8 cellular contexts compared by ENCODE assay signal in genomic region chr4:185730387-185730786, GRCh38.
A peak's percentile ranks its signal among the peaks of the same experiment; 100 is the strongest.
DNase-seq lines count a peak whose midpoint lies in the region; ATAC-seq, FAIRE-seq and TF ChIP-seq lines count a peak whose summit lies in the region.

No MANE protein-coding gene starts in this region.

- H3K4ac ChIP-seq in neuronal stem cell (ENCODE audit: low read length) = no peak overlapping the region

- no peak for TF ChIP-seq RAD21 in K562 (CRISPR knock-in tag; conservative IDR thresholded peaks at IDR 0.05 in 1 of 2, IDR thresholded peaks at IDR 0.05 in 1 of 2)

- no peak overlapping the region for H3K4me3 Mint-ChIP-seq in activated CD4-positive, alpha-beta memory T cell treated with anti-CD3 and anti-CD28 coated beads for 36 hours
- H3K4me3 Mint-ChIP-seq in activated CD8-positive, alpha-beta T cell treated with anti-CD3 and anti-CD28 coated beads for 36 hours = no peak overlapping the region
- no peak overlapping the region for H3K4me3 Mint-ChIP-seq in T-helper 2 cell treated with Interferon-gamma antibody and Interleukin-4, amounts not matched to agents 5 μg/mL and 100 μg/mL, for 36 hours

- no peak overlapping the region for H4K8ac ChIP-seq in neuronal stem cell (ENCODE audit: low read depth, low read length)

- H3K4me1 ChIP-seq in K562 (replicated peaks in 1 of 2; ENCODE audit: control insufficient read depth in 2 of 2, insufficient read depth in 2 of 2, low read length in 2 of 2) (no peaks in the 10 kb centered on the region; a peak in 1 of 5 replicates), neuronal stem cell (ENCODE audit: control insufficient read depth in 2 of 2, insufficient read depth in 1 of 2, low read depth in 1 of 2, low read length in 2 of 2) (peaks cover 13 to 31% of the 10 kb centered on the region in 2 donors)

- peak; percentile 71 for FAIRE-seq in K562 (lab: Jason Lieb, UNC)

- no peaks in the 10 kb centered on the region for H4K20me1 ChIP-seq in K562 (replicated peaks; ENCODE audit: control insufficient read depth, insufficient read depth, low read length)

- POLR2A ChIA-PET in K562 (lab: Yijun Ruan, JAX) = interaction anchor here (0.7 kb wide), 1 partner anchor 191 kb away, joined by 3 read pairs; no protein-coding TSS in a partner anchor
- POLR2A ChIA-PET in activated CD4-positive, alpha-beta memory T cell treated with anti-CD3 and anti-CD28 coated beads for 36 hours (lab: Charles Lee) = no interaction called here
- POLR2A ChIA-PET in activated CD8-positive, alpha-beta T cell treated with anti-CD3 and anti-CD28 coated beads for 36 hours (lab: Charles Lee) = no interaction called here

- peaks cover 0 to 12% of the 10 kb centered on the region in 2 experiments; a peak in 2 of 5 replicates for H3K27me3 ChIP-seq in K562 (ENCODE audit: control insufficient read depth in 2 of 2, insufficient read depth in 2 of 2, low read length in 2 of 2)
- H3K27me3 ChIP-seq in neuronal stem cell (ENCODE audit: control insufficient read depth in 3 of 3, insufficient read depth in 3 of 3, low read depth in 1 of 3, low read length in 3 of 3) = no peaks in the 10 kb centered on the region

- H3K18ac ChIP-seq in neuronal stem cell (ENCODE audit: low read length) = no peak overlapping the region

- no peaks in the 10 kb centered on the region for H3K9me1 ChIP-seq in K562 (ENCODE audit: control insufficient read depth, insufficient read depth, low read length)

- no peak overlapping the region for H2AFZ ChIP-seq in K562 (ENCODE audit: low read depth, low read length)
- no peak overlapping the region for H2AFZ ChIP-seq in neuronal stem cell (ENCODE audit: low read length)

- TF ChIP-seq CTCF in K562 (IDR thresholded peaks at IDR 0.05 in 2 of 3, conservative IDR thresholded peaks at IDR 0.05 in 1 of 3; ENCODE audit: insufficient read depth in 2 of 3, low read depth in 1 of 3, low read length in 3 of 3) = no peak
- TF ChIP-seq CTCF in activated CD8-positive, alpha-beta T cell treated with anti-CD3 and anti-CD28 coated beads for 36 hours (IDR thresholded peaks at IDR 0.05) = no peak

- in situ Hi-C loops in K562 (cut with MboI) = no loop called here

- H3K4me1 Mint-ChIP-seq in activated CD4-positive, alpha-beta memory T cell treated with anti-CD3 and anti-CD28 coated beads for 36 hours (ENCODE audit: low read depth) = no peaks in the 10 kb centered on the region
- no peaks in the 10 kb centered on the region for H3K4me1 Mint-ChIP-seq in activated CD8-positive, alpha-beta T cell treated with anti-CD3 and anti-CD28 coated beads for 36 hours (ENCODE audit: low read depth)
- H3K4me1 Mint-ChIP-seq in T-helper 2 cell treated with Interferon-gamma antibody and Interleukin-4, amounts not matched to agents 5 μg/mL and 100 μg/mL, for 36 hours (ENCODE audit: low read depth) = no peaks in the 10 kb centered on the region

- ATAC-seq in GM19397 (IDR thresholded peaks at IDR 0.05; ENCODE audit: unreplicated experiment) = peak; percentile 50
- peak; percentile 52 for ATAC-seq in HG03342 (IDR thresholded peaks at IDR 0.05; ENCODE audit: unreplicated experiment)
- peak; percentile 77 for ATAC-seq in K562
- ATAC-seq in activated CD8-positive, alpha-beta T cell treated with anti-CD3 and anti-CD28 coated beads for 36 hours = no peak

- WGBS in K562 (ENCODE audit: insufficient coverage, low coverage, missing lambda C conversion rate) = 2% methylated on average over 4 of the region's 4 CpGs
- no CpG with 5 or more reads among the region's 4 CpGs for WGBS in neuronal stem cell (ENCODE audit: extremely low coverage in 2 of 2, insufficient read length in 2 of 2, insufficient replicate concordance in 1 of 2), 2 donors

- H3K36me3 ChIP-seq in K562 (ENCODE audit: control insufficient read depth, insufficient read depth, low read length) (no peaks in the 10 kb centered on the region), neuronal stem cell (replicated peaks in 1 of 2; ENCODE audit: control insufficient read depth in 2 of 2, insufficient read depth in 2 of 2, low read length in 2 of 2) (peaks cover 2 to 10% of the 10 kb centered on the region in 2 donors)

- no peak for TF ChIP-seq EP300 in K562 (IDR thresholded peaks at IDR 0.05; ENCODE audit: low read length)

- no peak overlapping the region for H3K4me3 ChIP-seq in K562
- H3K4me3 ChIP-seq in neuronal stem cell (ENCODE audit: low read length in 2 of 2) = no peak overlapping the region

- no TSS peak for BruUV-seq in K562 (replicated peaks; lab: Mats Ljungman, UMichigan)

- no peak overlapping the region for H2BK120ac ChIP-seq in neuronal stem cell (ENCODE audit: low read depth, low read length)

- H3K9ac ChIP-seq in K562 (ENCODE audit: insufficient read depth in 1 of 2, low read depth in 2 of 2, low read length in 2 of 2) (no peak overlapping the region), neuronal stem cell (ENCODE audit: low read depth, low read length, poor library complexity) (no peak overlapping the region)

- H3K4me2 ChIP-seq in K562 (ENCODE audit: insufficient read depth, low read length) = no peak overlapping the region
- no peak overlapping the region for H3K4me2 ChIP-seq in neuronal stem cell (ENCODE audit: insufficient read depth, low read length, poor library complexity, severe bottlenecking)

- TF ChIP-seq POLR2A in K562 (conservative IDR thresholded peaks at IDR 0.05) = no peak

- H3K9me3 ChIP-seq in K562 (replicated peaks; ENCODE audit: control insufficient read depth, insufficient read depth, low read depth, low read length) (no peaks in the 10 kb centered on the region), neuronal stem cell (replicated peaks in 1 of 2; ENCODE audit: control insufficient read depth in 2 of 2, insufficient read depth in 1 of 2, low read depth in 1 of 2, low read length in 2 of 2) (peaks cover 8 to 11% of the 10 kb centered on the region in 2 donors)

- H3K23ac ChIP-seq in neuronal stem cell (ENCODE audit: low read depth, low read length, poor library complexity) = no peak overlapping the region

- H3K9me3 Mint-ChIP-seq in activated CD4-positive, alpha-beta memory T cell treated with anti-CD3 and anti-CD28 coated beads for 36 hours = no peaks in the 10 kb centered on the region
- no peaks in the 10 kb centered on the region for H3K9me3 Mint-ChIP-seq in activated CD8-positive, alpha-beta T cell treated with anti-CD3 and anti-CD28 coated beads for 36 hours
- no peaks in the 10 kb centered on the region for H3K9me3 Mint-ChIP-seq in T-helper 2 cell treated with Interferon-gamma antibody and Interleukin-4, amounts not matched to agents 5 μg/mL and 100 μg/mL, for 36 hours

- H3K36me3 Mint-ChIP-seq in activated CD4-positive, alpha-beta memory T cell treated with anti-CD3 and anti-CD28 coated beads for 36 hours = no peaks in the 10 kb centered on the region
- no peaks in the 10 kb centered on the region for H3K36me3 Mint-ChIP-seq in activated CD8-positive, alpha-beta T cell treated with anti-CD3 and anti-CD28 coated beads for 36 hours (ENCODE audit: low read depth)
- no peaks in the 10 kb centered on the region for H3K36me3 Mint-ChIP-seq in T-helper 2 cell treated with Interferon-gamma antibody and Interleukin-4, amounts not matched to agents 5 μg/mL and 100 μg/mL, for 36 hours (ENCODE audit: low read depth)

- H2BK12ac ChIP-seq in neuronal stem cell (ENCODE audit: low read length) = no peak overlapping the region

- H2BK15ac ChIP-seq in neuronal stem cell (ENCODE audit: low read length) = no peak overlapping the region

- peaks cover 10% of the 10 kb centered on the region for H3K27me3 Mint-ChIP-seq in activated CD4-positive, alpha-beta memory T cell treated with anti-CD3 and anti-CD28 coated beads for 36 hours
- H3K27me3 Mint-ChIP-seq in activated CD8-positive, alpha-beta T cell treated with anti-CD3 and anti-CD28 coated beads for 36 hours = peaks cover 5% of the 10 kb centered on the region
- H3K27me3 Mint-ChIP-seq in T-helper 2 cell treated with Interferon-gamma antibody and Interleukin-4, amounts not matched to agents 5 μg/mL and 100 μg/mL, for 36 hours (ENCODE audit: low read depth) = no peaks in the 10 kb centered on the region

- H4K91ac ChIP-seq in neuronal stem cell (ENCODE audit: low read depth, low read length, poor library complexity) = no peak overlapping the region

- no peak overlapping the region for H2AK5ac ChIP-seq in neuronal stem cell (ENCODE audit: low read depth, low read length)

- no peak overlapping the region for H2BK5ac ChIP-seq in neuronal stem cell (ENCODE audit: low read length)

- CTCF ChIA-PET in K562 (lab: Yijun Ruan, JAX; ENCODE audit: low intra/inter-chr PET ratio) = interaction anchor here (0.6 kb wide), 1 partner anchor 172 kb away, joined by 3 read pairs; no protein-coding TSS in a partner anchor
- CTCF ChIA-PET in activated CD4-positive, alpha-beta memory T cell treated with anti-CD3 and anti-CD28 coated beads for 36 hours (lab: Charles Lee) = no interaction called here
- CTCF ChIA-PET in activated CD8-positive, alpha-beta T cell treated with anti-CD3 and anti-CD28 coated beads for 36 hours (lab: Charles Lee) = no interaction called here

- no peak overlapping the region for H3K14ac ChIP-seq in neuronal stem cell (ENCODE audit: low read length)

- H3K79me2 ChIP-seq in K562 (ENCODE audit: control insufficient read depth, insufficient read depth, low read length) = no peaks in the 10 kb centered on the region

- no peak overlapping the region for H3K27ac ChIP-seq in K562 (ENCODE audit: extremely low read depth, low read depth, low read length)
- H3K27ac ChIP-seq in neuronal stem cell (replicated peaks; ENCODE audit: low read length) = no peak overlapping the region

- H3K79me1 ChIP-seq in neuronal stem cell (ENCODE audit: low read depth, low read length) = no peaks in the 10 kb centered on the region

- no peak overlapping the region for H3K27ac Mint-ChIP-seq in activated CD4-positive, alpha-beta memory T cell treated with anti-CD3 and anti-CD28 coated beads for 36 hours
- no peak overlapping the region for H3K27ac Mint-ChIP-seq in activated CD8-positive, alpha-beta T cell treated with anti-CD3 and anti-CD28 coated beads for 36 hours
- no peak overlapping the region for H3K27ac Mint-ChIP-seq in T-helper 2 cell treated with Interferon-gamma antibody and Interleukin-4, amounts not matched to agents 5 μg/mL and 100 μg/mL, for 36 hours

- intact Hi-C loops in K562 (cut with micrococcal nuclease) = no loop called here
- intact Hi-C loops in activated CD4-positive, alpha-beta memory T cell treated with anti-CD3 and anti-CD28 coated beads for 36 hours (cut with micrococcal nuclease) = no loop called here
- intact Hi-C loops in activated CD8-positive, alpha-beta T cell treated with anti-CD3 and anti-CD28 coated beads for 36 hours (cut with micrococcal nuclease) = no loop called here

- peak in 3 of 4 experiments; percentile 10 to 20 (median 11) for DNase-seq in K562 (ENCODE audit: extremely low read depth in 1 of 4, low spot score in 3 of 4)
- DNase-seq in neuronal stem cell (ENCODE audit: low spot score) = peak; percentile 15
- DNase-seq in activated CD4-positive, alpha-beta memory T cell treated with anti-CD3 and anti-CD28 coated beads for 36 hours = no peak
- DNase-seq in cortex of kidney (lab: John Stamatoyannopoulos, UW) = no peak
- no peak for DNase-seq in activated CD8-positive, alpha-beta T cell treated with anti-CD3 and anti-CD28 coated beads for 36 hours
- DNase-seq in T-helper 2 cell treated with Interferon-gamma antibody and Interleukin-4, amounts not matched to agents 5 μg/mL and 100 μg/mL, for 36 hours (ENCODE audit: low spot score) = no peak

TF ChIP-seq in K562, 482 proteins besides CTCF, POLR2A, EP300 and RAD21 (continues in another document):
- peak; percentile 43; the same call in 1 of the 2 replicates for TF ChIP-seq NFE2L1 (tag; IDR thresholded peaks at IDR 0.05; ENCODE audit: borderline replicate concordance, low read depth)

Comparison
In these comparisons a context has a peak if more than half of its experiments do, and no peak if none do; other contexts are left out.
1. DNase-seq: peak in K562 (3 of 4) and neuronal stem cell (single experiment); none in activated CD4-positive, alpha-beta memory T cell treated with anti-CD3 and anti-CD28 coated beads for 36 hours (single experiment), cortex of kidney (single experiment), activated CD8-positive, alpha-beta T cell treated with anti-CD3 and anti-CD28 coated beads for 36 hours (single experiment) and T-helper 2 cell treated with Interferon-gamma antibody and Interleukin-4, amounts not matched to agents 5 μg/mL and 100 μg/mL, for 36 hours (single experiment).